ENCODE assay signal across 26 cellular contexts in the genomic region with DNA sequence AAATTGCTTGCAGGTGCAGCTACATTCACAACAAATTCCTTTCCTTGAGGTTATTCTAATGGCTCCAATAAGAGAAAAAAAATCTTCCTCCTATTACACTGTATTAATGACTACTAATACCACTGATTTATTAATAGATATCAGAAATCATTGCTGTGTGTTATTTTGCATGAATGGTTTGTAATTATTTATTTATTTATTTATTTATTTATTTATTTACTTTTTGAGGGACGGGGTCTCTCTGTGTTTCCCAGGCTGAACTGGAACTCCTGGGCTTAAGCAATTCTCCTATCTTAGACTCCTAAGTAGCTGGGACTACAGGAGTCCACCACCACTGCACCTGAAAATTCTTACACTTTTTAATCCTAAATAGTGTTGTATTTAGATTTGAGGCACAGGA.
"Had no signal": no experiment of that assay in that cellular context is flagged by ENCODE, and none has a peak within 500 bp of the region (broad histone marks: within the 10 kb centered on the region; RNA-seq: fewer than 3 reads in every experiment).

No MANE protein-coding gene starts in this region.

- H3K36me3 ChIP-seq: stomach, suprapubic skin, thoracic aorta, thyroid gland, tibial artery, tibial nerve, transverse colon, upper lobe of left lung, upper lobe of right lung, uterus, vagina had no signal

- H3K27me3 ChIP-seq: stomach, suprapubic skin, testis, thyroid gland, tibial artery, tibial nerve, transverse colon, upper lobe of left lung, upper lobe of right lung, uterus, vagina had no signal

- DNase-seq: stimulated activated CD4-positive, alpha-beta T cell treated with anti-CD3 and anti-CD28 coated beads, Interleukin-2, amount 100 ng/mL, for 48 hours; stimulated activated CD4-positive, alpha-beta T cell treated with anti-CD3 and anti-CD28 coated beads, Interleukin-4, amount 100 ng/mL, for 1 hour; stimulated activated CD4-positive, alpha-beta T cell treated with anti-CD3 and anti-CD28 coated beads, Interleukin-4, amount 100 ng/mL, for 24 hours; stimulated activated CD4-positive, alpha-beta T cell treated with anti-CD3 and anti-CD28 coated beads, Interleukin-4, amount 100 ng/mL, for 4 hours; stimulated activated CD8-positive, alpha-beta memory T cell treated with anti-CD3 and anti-CD28 coated beads, Interleukin-4, amount 100 ng/mL, for 48 hours; stimulated activated naive B cell treated with anti-CD40 and anti-IgM and Interleukin-4, amounts not matched to agents 10 μg/mL and 1 μg/mL and 100 μg/mL, for 72 hours; stimulated activated naive CD4-positive, alpha-beta T cell; stimulated activated naive CD4-positive, alpha-beta T cell treated with Interleukin-2 at 50 U/mL for 16 hours; stimulated activated naive CD8-positive, alpha-beta T cell treated with anti-CD3 and anti-CD28 coated beads, Interleukin-15, amount 100 ng/mL, for 72 hours; stimulated activated naive CD8-positive, alpha-beta T cell treated with anti-CD3 and anti-CD28 coated beads, Interleukin-15, Interleukin-2, amounts not matched to agents 100 U/mL and 50 U/mL, for 24 hours; stomach; testis; thyroid gland; tibial artery; transverse colon; trophoblast cell; upper lobe of left lung; upper lobe of right lung; uterus had no signal

- ATAC-seq: stimulated activated effector memory CD8-positive, alpha-beta T cell treated with anti-CD3 and anti-CD28 coated beads, Interleukin-12 subunit alpha, Interleukin-12 subunit beta, amount 100 ng/mL, for 72 hours; stimulated activated memory B cell treated with anti-CD40 and anti-IgM and Interleukin-4, amounts not matched to agents 10 μg/mL and 1 μg/mL and 100 μg/mL, for 72 hours; stimulated activated naive B cell treated with anti-CD40 and anti-IgM and Interleukin-4, amounts not matched to agents 10 μg/mL and 1 μg/mL and 100 μg/mL, for 72 hours; stimulated activated naive CD8-positive, alpha-beta T cell treated with anti-CD3 and anti-CD28 coated beads, Interleukin-15, amount 100 ng/mL, for 72 hours; stimulated activated naive CD8-positive, alpha-beta T cell treated with anti-CD3 and anti-CD28 coated beads, Interleukin-15, Interleukin-2, amounts not matched to agents 100 U/mL and 50 U/mL, for 24 hours; upper lobe of right lung had no signal

- FAIRE-seq: urothelium cell line had no signal

- H3K4me3 ChIP-seq: stomach, suprapubic skin, testis, thoracic aorta, thyroid gland, tibial artery, transverse colon, upper lobe of left lung, upper lobe of right lung, uterus, vagina had no signal

- H3K4me1 ChIP-seq: stomach, suprapubic skin, testis, thyroid gland, tibial artery, tibial nerve, transverse colon, upper lobe of left lung, upper lobe of right lung, uterus, vagina had no signal

- H3K9me3 ChIP-seq: stomach, suprapubic skin, testis, thoracic aorta, thyroid gland, tibial artery, tibial nerve, transverse colon, upper lobe of left lung, upper lobe of right lung, uterus, vagina had no signal

- H3K27ac ChIP-seq: stomach, suprapubic skin, testis, thoracic aorta, thyroid gland, tibial artery, transverse colon, upper lobe of left lung, upper lobe of right lung, uterus, vagina had no signal
